11 cellular contexts compared by ENCODE assay signal in genomic region chr3:23650371-23651140, GRCh38.
DNase-seq lines count a peak whose midpoint lies in the region; ATAC-seq and TF ChIP-seq lines count a peak whose summit lies in the region.
"Had no signal": no experiment of that assay in that cellular context is flagged by ENCODE, and none has a peak within 500 bp of the region (broad histone marks: within the 10 kb centered on the region; RNA-seq: fewer than 3 reads in every experiment).

No MANE protein-coding gene starts in this region.

- H3K9me3 ChIP-seq in HEK293 (ENCODE audit: control insufficient read depth, insufficient read depth, low read depth, low read length) (no peaks in the 10 kb centered on the region), fibroblast of lung (ENCODE audit: control insufficient read depth, insufficient read depth, low read depth, low read length) (no peaks in the 10 kb centered on the region)

- H3K36me3 ChIP-seq in HEK293 (ENCODE audit: control insufficient read depth in 2 of 2, insufficient read depth in 1 of 2, low read length in 2 of 2) (no peaks in the 10 kb centered on the region), fibroblast of lung (ENCODE audit: control insufficient read depth, insufficient read depth, low read length) (no peaks in the 10 kb centered on the region)

- POLR2A ChIA-PET in HEK293 (lab: Yijun Ruan, JAX) = no interaction called here

- no peak overlapping the region for H3K4me3 ChIP-seq in HEK293 (ENCODE audit: low read depth, low read length)
- H3K4me3 ChIP-seq in fibroblast of lung (replicated peaks in 1 of 4; ENCODE audit: control extremely low read depth in 1 of 4, insufficient read depth in 1 of 4, low read depth in 3 of 4, low read length in 4 of 4) = no peak overlapping the region

- peak overlapping the region; percentile 51 for H3K4me2 ChIP-seq in fibroblast of lung (ENCODE audit: extremely low read depth, insufficient read depth, low read length)

- H3K4me1 ChIP-seq in HEK293 (ENCODE audit: control insufficient read depth, insufficient read depth, low read length) (peaks cover 6% of the 10 kb centered on the region), fibroblast of lung (ENCODE audit: control insufficient read depth, extremely low read depth, insufficient read depth, low read length) (peaks cover 14% of the 10 kb centered on the region)

- no peak overlapping the region for H2AFZ ChIP-seq in fibroblast of lung (ENCODE audit: low read length)

- H3K4me1 Mint-ChIP-seq in stimulated activated memory B cell treated with anti-CD40 and anti-IgM and Interleukin-4, amounts not matched to agents 10 μg/mL and 1 μg/mL and 100 μg/mL, for 72 hours = peaks cover 30% of the 10 kb centered on the region

- no peak overlapping the region for H3K9ac ChIP-seq in fibroblast of lung (ENCODE audit: insufficient read depth, low read length)

- no peaks in the 10 kb centered on the region for H3K27me3 Mint-ChIP-seq in stimulated activated memory B cell treated with anti-CD40 and anti-IgM and Interleukin-4, amounts not matched to agents 10 μg/mL and 1 μg/mL and 100 μg/mL, for 72 hours
- H3K27me3 Mint-ChIP-seq: memory B cell had no signal

- peaks cover 5% of the 10 kb centered on the region for H3K36me3 Mint-ChIP-seq in stimulated activated memory B cell treated with anti-CD40 and anti-IgM and Interleukin-4, amounts not matched to agents 10 μg/mL and 1 μg/mL and 100 μg/mL, for 72 hours

- TF ChIP-seq CTCF in HEK293 (tag by site-specific recombination; IDR thresholded peaks at IDR 0.05) (no peak), fibroblast of lung (conservative IDR thresholded peaks at IDR 0.05 in 1 of 2, IDR thresholded peaks at IDR 0.05 in 1 of 2; ENCODE audit: low read depth in 1 of 2, low read length in 2 of 2) (no peak)

- H3K4me3 Mint-ChIP-seq in stimulated activated memory B cell treated with anti-CD40 and anti-IgM and Interleukin-4, amounts not matched to agents 10 μg/mL and 1 μg/mL and 100 μg/mL, for 72 hours = no peak overlapping the region
- H3K4me3 Mint-ChIP-seq: memory B cell had no signal

- CTCF ChIA-PET in HEK293 (lab: Yijun Ruan, JAX) = interaction anchor here (0.5 kb wide), 1 partner anchor 9 kb away, joined by 4 read pairs; no protein-coding TSS in a partner anchor

- no peaks in the 10 kb centered on the region for H3K27me3 ChIP-seq in fibroblast of lung (ENCODE audit: control insufficient read depth, insufficient read depth, low read length)

- no peak for ATAC-seq in stimulated activated memory B cell treated with anti-CD40 and anti-IgM and Interleukin-4, amounts not matched to agents 10 μg/mL and 1 μg/mL and 100 μg/mL, for 72 hours
- ATAC-seq in HG03175 (IDR thresholded peaks at IDR 0.05; ENCODE audit: unreplicated experiment) (no peak), HG03432 (IDR thresholded peaks at IDR 0.05; ENCODE audit: unreplicated experiment) (no peak)

- no peaks in the 10 kb centered on the region for H4K20me1 ChIP-seq in fibroblast of lung (ENCODE audit: control insufficient read depth, extremely low read depth, insufficient read depth, low read length)

- DNase-seq in RPMI7951 (ENCODE audit: low read depth) (peak; percentile 71), fibroblast of lung (ENCODE audit: low read depth in 2 of 2) (peak; percentile 85 to 92), NCI-H2081 (lab: John Stamatoyannopoulos, UW) (no peak)
- DNase-seq: NCI-H2029 treated with DMSO at 0.1 percent for 48 hours; stimulated activated CD4-positive, alpha-beta T cell treated with anti-CD3 and anti-CD28 coated beads, Interleukin-4, amount 100 ng/mL, for 1 hour had no signal

- H3K27ac ChIP-seq in HEK293 (ENCODE audit: extremely low read depth, low read depth, low read length) (no peak overlapping the region), fibroblast of lung (ENCODE audit: insufficient read depth, low read length) (peak overlapping the region; percentile 64)

- H3K27ac Mint-ChIP-seq in stimulated activated memory B cell treated with anti-CD40 and anti-IgM and Interleukin-4, amounts not matched to agents 10 μg/mL and 1 μg/mL and 100 μg/mL, for 72 hours = peak overlapping the region; percentile 42
- H3K27ac Mint-ChIP-seq: activated T-helper 2 cell treated with anti-CD3 and anti-CD28 coated beads, Interferon-gamma antibody, Interleukin-2, Interleukin-4, amounts not matched to agents 10 μg/mL and 5 μg/mL and 100 μg/mL, durations not matched to agents 14 hours and 24 hours and 36 hours; memory B cell had no signal

- H3K79me2 ChIP-seq in fibroblast of lung (ENCODE audit: control insufficient read depth, insufficient read depth, low read length) = no peaks in the 10 kb centered on the region

- H3K9me3 Mint-ChIP-seq in stimulated activated memory B cell treated with anti-CD40 and anti-IgM and Interleukin-4, amounts not matched to agents 10 μg/mL and 1 μg/mL and 100 μg/mL, for 72 hours = peaks cover under 1% of the 10 kb centered on the region
- H3K9me3 Mint-ChIP-seq: activated T-helper 2 cell treated with anti-CD3 and anti-CD28 coated beads, Interferon-gamma antibody, Interleukin-2, Interleukin-4, amounts not matched to agents 10 μg/mL and 5 μg/mL and 100 μg/mL, durations not matched to agents 14 hours and 24 hours and 36 hours; memory B cell had no signal

TF ChIP-seq in HEK293, 187 proteins besides CTCF, POLR2A, EP300 and RAD21 (continues in another document):
- peak; percentile 84 for TF ChIP-seq ZNF629 (tag by site-specific recombination; IDR thresholded peaks at IDR 0.05)
- peak; percentile 76 for TF ChIP-seq PRDM10 (tag by site-specific recombination; IDR thresholded peaks at IDR 0.05)
- TF ChIP-seq INSM2 (tag by site-specific recombination; IDR thresholded peaks at IDR 0.05) = 0 out of 2 replicates have a peak, but pooled peaks have one; percentile 21
- TF ChIP-seq ZEB2 (tag by site-specific recombination; IDR thresholded peaks at IDR 0.05) = peak; percentile 53
- TF ChIP-seq ZNF398 (tag by site-specific recombination; IDR thresholded peaks at IDR 0.05) = peak; percentile 62
- TF ChIP-seq ZNF335 (tag by site-specific recombination; conservative IDR thresholded peaks at IDR 0.05) = peak; percentile 42; the same call in 1 of the 2 replicates
- no peak for TF ChIP-seq GLIS2 (tag by site-specific recombination; IDR thresholded peaks at IDR 0.05)

Comparison
In these comparisons a context has a peak if more than half of its experiments do, and no peak if none do; other contexts are left out.
1. DNase-seq: peak in RPMI7951 (single experiment) and fibroblast of lung (2 of 2); none in NCI-H2081 (0 of 2).